1 cellular context compared by ENCODE assay signal in the genomic region with DNA sequence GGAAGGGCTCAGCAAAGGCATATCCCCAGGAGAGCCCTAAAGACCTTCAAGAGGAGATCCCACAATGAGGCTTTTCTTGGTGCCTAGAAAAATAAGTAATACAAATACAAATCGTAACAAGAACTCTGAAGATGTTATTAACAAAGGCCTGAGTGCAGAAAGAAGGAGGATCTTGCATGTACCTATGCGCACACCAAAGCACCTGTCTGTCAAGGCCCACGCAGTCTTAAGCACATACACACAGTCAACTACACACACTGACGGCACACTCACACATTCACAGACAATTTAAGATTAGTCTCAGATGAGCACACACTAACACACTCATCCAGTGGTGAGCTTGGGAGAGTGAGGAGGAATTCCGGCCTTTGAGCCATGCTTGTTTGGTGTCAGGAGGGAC.
TF ChIP-seq lines count a peak whose summit lies in the region.

No MANE protein-coding gene starts in this region.

TF ChIP-seq in IMR-90, 13 proteins besides CTCF, POLR2A, EP300 and RAD21:
- TF ChIP-seq, protein P1, sequence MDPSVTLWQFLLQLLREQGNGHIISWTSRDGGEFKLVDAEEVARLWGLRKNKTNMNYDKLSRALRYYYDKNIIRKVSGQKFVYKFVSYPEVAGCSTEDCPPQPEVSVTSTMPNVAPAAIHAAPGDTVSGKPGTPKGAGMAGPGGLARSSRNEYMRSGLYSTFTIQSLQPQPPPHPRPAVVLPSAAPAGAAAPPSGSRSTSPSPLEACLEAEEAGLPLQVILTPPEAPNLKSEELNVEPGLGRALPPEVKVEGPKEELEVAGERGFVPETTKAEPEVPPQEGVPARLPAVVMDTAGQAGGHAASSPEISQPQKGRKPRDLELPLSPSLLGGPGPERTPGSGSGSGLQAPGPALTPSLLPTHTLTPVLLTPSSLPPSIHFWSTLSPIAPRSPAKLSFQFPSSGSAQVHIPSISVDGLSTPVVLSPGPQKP (IDR thresholded peaks at IDR 0.05; ENCODE audit: borderline replicate concordance, low read depth, low read length): no peak
- no peak for TF ChIP-seq RFX5 (IDR thresholded peaks at IDR 0.05; ENCODE audit: low read depth, low read length)
- TF ChIP-seq NFE2L2 (IDR thresholded peaks at IDR 0.05; ENCODE audit: low read depth, low read length): no peak
TF ChIP-seq in IMR-90: peak in this region for 0.
